ENCODE assay signal across 16 cellular contexts in genomic region chr11:78037825-78038620, GRCh38. TPM values are rescaled to one million over a fixed set of nuclear protein-coding genes. Genes with fewer than 3 reads are reported as not detected.
"Had no signal": no experiment of that assay in that cellular context is flagged by ENCODE, and none has a peak within 500 bp of the region (broad histone marks: within the 10 kb centered on the region; RNA-seq: fewer than 3 reads in every experiment).

No MANE protein-coding gene starts in this region.

- H3K27me3 Mint-ChIP-seq: activated naive CD4-positive, alpha-beta T cell treated with anti-CD3 and anti-CD28 coated beads, Interleukin-2, amount 10 ng/mL, durations not matched to agents 7 days and 5 days; type B pancreatic cell had no signal

- H3K27me3 ChIP-seq: esophagus muscularis mucosa, hepatocyte, left lung had no signal

- H3K9me3 Mint-ChIP-seq: activated naive CD4-positive, alpha-beta T cell treated with anti-CD3 and anti-CD28 coated beads, Interleukin-2, amount 10 ng/mL, durations not matched to agents 7 days and 5 days; type B pancreatic cell had no signal

- H3K4me3 ChIP-seq: coronary artery, esophagus muscularis mucosa, hepatocyte, left lung, skin epidermis had no signal

- H3K4me2 ChIP-seq: hepatocyte had no signal

- H3K36me3 ChIP-seq: esophagus muscularis mucosa, left lung had no signal

- H3K9me3 ChIP-seq: esophagus muscularis mucosa, left lung had no signal

- H3K79me2 ChIP-seq: hepatocyte had no signal

- H3K4me3 Mint-ChIP-seq: activated naive CD4-positive, alpha-beta T cell treated with anti-CD3 and anti-CD28 coated beads, Interleukin-2, amount 10 ng/mL, durations not matched to agents 7 days and 5 days; type B pancreatic cell had no signal

- DNase-seq: activated CD4-positive, CD25-positive, alpha-beta regulatory T cell treated with anti-CD3 and anti-CD28 coated beads, Interleukin-2, amount 50 U/mL, for 72 hours; activated naive CD4-positive, alpha-beta T cell treated with anti-CD3 and anti-CD28 coated beads, Interleukin-2, amount 10 ng/mL, durations not matched to agents 7 days and 5 days; activated T-cell treated with anti-CD3 and anti-CD28 coated beads for 4 hours; caudate nucleus; retina; stimulated activated CD4-positive, alpha-beta T cell treated with anti-CD3 and anti-CD28 coated beads, Interleukin-15, amount 100 ng/mL, for 24 hours; stimulated activated CD4-positive, alpha-beta T cell treated with anti-CD3 and anti-CD28 coated beads, Interleukin-4, amount 100 ng/mL, for 1 hour; stimulated activated naive CD4-positive, alpha-beta T cell treated with Interleukin-2 at 50 U/mL for 16 hours had no signal

- H3K27ac Mint-ChIP-seq: activated naive CD4-positive, alpha-beta T cell treated with anti-CD3 and anti-CD28 coated beads, Interleukin-2, amount 10 ng/mL, durations not matched to agents 7 days and 5 days had no signal

- H3K36me3 Mint-ChIP-seq: activated naive CD4-positive, alpha-beta T cell treated with anti-CD3 and anti-CD28 coated beads, Interleukin-2, amount 10 ng/mL, durations not matched to agents 7 days and 5 days; type B pancreatic cell had no signal

- H2AFZ ChIP-seq: hepatocyte had no signal

- H3K27ac ChIP-seq: coronary artery, esophagus muscularis mucosa, hepatocyte, left lung, skin epidermis had no signal

RNA-seq across cellular contexts. Expression of gene THRSP, which starts 25.6 kb away (rescaled TPM):
- total RNA-seq: esophagus muscularis mucosa, left lung, mucosa of gallbladder had no signal
- polyA plus RNA-seq: keratinocyte had no signal
